Comparison of ENCODE assay signal across 1 cellular context in genomic region chr19:12965017-12965811, GRCh38.
TF ChIP-seq lines count a peak whose summit lies in the region.

No MANE protein-coding gene starts in this region.

TF ChIP-seq in HepG2, 621 proteins besides CTCF, POLR2A, EP300 and RAD21 (continued from another document and continues in another):
- TF ChIP-seq E2F2 (CRISPR knock-in tag; IDR thresholded peaks at IDR 0.05; ENCODE audit: borderline replicate concordance) (0 out of 2 replicates have a peak, but pooled peaks have one; percentile 54), ZNF619 (CRISPR knock-in tag; IDR thresholded peaks at IDR 0.05) (0 out of 2 replicates have a peak, but pooled peaks have one; percentile 33), ZBTB25 (CRISPR knock-in tag; IDR thresholded peaks at IDR 0.05) (peak; percentile 11; the same call in 1 of the 2 replicates), NFAT5 (CRISPR knock-in tag; IDR thresholded peaks at IDR 0.05) (0 out of 2 replicates have a peak, but pooled peaks have one; percentile 33), ZNF17 (CRISPR knock-in tag; IDR thresholded peaks at IDR 0.05) (no peak), PHF21A (CRISPR knock-in tag; IDR thresholded peaks at IDR 0.05) (peak; percentile 63; the same call in 1 of the 2 replicates), MNT (IDR thresholded peaks at IDR 0.05) (no peak), ZNF83 (CRISPR knock-in tag; IDR thresholded peaks at IDR 0.05; ENCODE audit: borderline replicate concordance) (0 out of 2 replicates have a peak, but pooled peaks have one; percentile 32), KLF12 (CRISPR knock-in tag; IDR thresholded peaks at IDR 0.05; ENCODE audit: borderline replicate concordance) (0 out of 2 replicates have a peak, but pooled peaks have one; percentile 35), ZMYM3 (CRISPR knock-in tag; IDR thresholded peaks at IDR 0.05) (peak; percentile 80), MLXIP (CRISPR knock-in tag; IDR thresholded peaks at IDR 0.05; ENCODE audit: borderline replicate concordance) (no peak), YEATS2 (CRISPR knock-in tag; IDR thresholded peaks at IDR 0.05; ENCODE audit: borderline replicate concordance) (0 out of 2 replicates have a peak, but pooled peaks have one; percentile 31), FOXM1 (CRISPR knock-in tag; IDR thresholded peaks at IDR 0.05) (no peak), ZNF281 (CRISPR knock-in tag; IDR thresholded peaks at IDR 0.05; ENCODE audit: borderline replicate concordance) (peak; percentile 39; the same call in 1 of the 2 replicates), RBFOX2 (IDR thresholded peaks at IDR 0.05; ENCODE audit: low read depth, low read length) (peak; percentile 53; the same call in 1 of the 2 replicates), SRSF9 (IDR thresholded peaks at IDR 0.05; ENCODE audit: borderline replicate concordance, insufficient read depth, low read depth, low read length, poor library complexity, severe bottlenecking) (no peak), ZFP90 (CRISPR knock-in tag; IDR thresholded peaks at IDR 0.05; ENCODE audit: borderline replicate concordance) (no peak), NFE2L2 (IDR thresholded peaks at IDR 0.05; ENCODE audit: low read length) (no peak), MATR3 (CRISPR knock-in tag; IDR thresholded peaks at IDR 0.05) (no peak), HNF1B (CRISPR knock-in tag; IDR thresholded peaks at IDR 0.05) (peak; percentile 39; the same call in 1 of the 2 replicates), MBD4 (IDR thresholded peaks at IDR 0.05; ENCODE audit: borderline replicate concordance, low read length) (no peak), ZNF770 (CRISPR knock-in tag; IDR thresholded peaks at IDR 0.05) (peak; percentile 74), ZMAT3 (CRISPR knock-in tag; conservative IDR thresholded peaks at IDR 0.05) (peak; percentile 61; the same call in 1 of the 2 replicates), ZNF343 (CRISPR knock-in tag; IDR thresholded peaks at IDR 0.05) (no peak), ZNF691 (CRISPR knock-in tag; IDR thresholded peaks at IDR 0.05; ENCODE audit: borderline replicate concordance, low read depth) (peak; percentile 63; the same call in 1 of the 2 replicates), KLF6 (CRISPR knock-in tag; IDR thresholded peaks at IDR 0.05) (no peak), ZBTB33 (CRISPR knock-in tag; IDR thresholded peaks at IDR 0.05) (peak; percentile 26; the same call in 1 of the 2 replicates), SP1 (IDR thresholded peaks at IDR 0.05) (no peak), SP1 (CRISPR knock-in tag; IDR thresholded peaks at IDR 0.05) (peak; percentile 31; the same call in 1 of the 2 replicates), RBAK (CRISPR knock-in tag; IDR thresholded peaks at IDR 0.05) (no peak), CEBPB (IDR thresholded peaks at IDR 0.05; ENCODE audit: borderline replicate concordance, low read depth, low read length) (no peak), TAF15 (IDR thresholded peaks at IDR 0.05; ENCODE audit: low read depth, low read length, poor library complexity, severe bottlenecking) (no peak), HMG20A (CRISPR knock-in tag; IDR thresholded peaks at IDR 0.05; ENCODE audit: borderline replicate concordance) (0 out of 2 replicates have a peak, but pooled peaks have one; percentile 10)
